Comparison of ENCODE assay signal across 9 cellular contexts in genomic region chr3:12750658-12751071, GRCh38. TPM values are rescaled to one million over a fixed set of nuclear protein-coding genes. Genes with fewer than 3 reads are reported as not detected.
A peak's percentile ranks its signal among the peaks of the same experiment; 100 is the strongest.
DNase-seq lines count a peak whose midpoint lies in the region; ATAC-seq, FAIRE-seq and TF ChIP-seq lines count a peak whose summit lies in the region.
"Had no signal": no experiment of that assay in that cellular context is flagged by ENCODE, and none has a peak within 500 bp of the region (broad histone marks: within the 10 kb centered on the region; RNA-seq: fewer than 3 reads in every experiment).

No MANE protein-coding gene starts in this region.

- FAIRE-seq in HTR-8/SVneo (lab: Jason Lieb, UNC), result no peak

- H3K36me3 ChIP-seq in OCI-LY7 (ENCODE audit: insufficient read depth, low read length), result no peaks in the 10 kb centered on the region
- H3K36me3 ChIP-seq in WERI-Rb-1, result no peaks in the 10 kb centered on the region

- POLR2A ChIA-PET in OCI-LY7 (lab: Charles Lee), result interaction anchor here (0.6 to 2.7 kb wide), 4 partner anchors 9 to 233 kb away, joined by 3 to 8 read pairs (median 4); partner anchors contain the start of gene TMEM40

- no peak for DNase-seq in activated CD4-positive, CD25-positive, alpha-beta regulatory T cell treated with anti-CD3 and anti-CD28 coated beads, Interleukin-2, amount 50 U/mL, for 72 hours
- DNase-seq in OCI-LY7 (ENCODE audit: low spot score) (no peak), epithelial cell of esophagus (ENCODE audit: low read depth) (peak; percentile 58), KG1 (lab: John Stamatoyannopoulos, UW) (no peak), WERI-Rb-1 (no peak), HTR-8/SVneo (ENCODE audit: insufficient read length, low spot score) (no peak)
- DNase-seq in stimulated activated CD8-positive, alpha-beta memory T cell treated with anti-CD3 and anti-CD28 coated beads, Interleukin-7, amount 100 ng/mL, for 4 hours (ENCODE audit: low read depth in 2 of 2), result peak; percentile 2 to 16

- H3K9me3 ChIP-seq in OCI-LY7 (ENCODE audit: low read length) (no peaks in the 10 kb centered on the region), WERI-Rb-1 (ENCODE audit: severe bottlenecking) (no peaks in the 10 kb centered on the region)

- no peaks in the 10 kb centered on the region for H3K27me3 ChIP-seq in WERI-Rb-1 (ENCODE audit: insufficient read depth, low read depth, severe bottlenecking)

- CTCF ChIA-PET in OCI-LY7 (lab: Charles Lee; ENCODE audit: unreplicated experiment), result no interaction called here

- TF ChIP-seq CTCF in OCI-LY7 (conservative IDR thresholded peaks at IDR 0.05; ENCODE audit: low read length) (no peak), epithelial cell of esophagus (IDR thresholded peaks at IDR 0.05; ENCODE audit: insufficient read depth, low read depth, low read length, missing control alignments) (no peak), WERI-Rb-1 (IDR thresholded peaks at IDR 0.05; ENCODE audit: low read depth, low read length) (no peak)

- no TSS peak for BruUV-seq in OCI-LY7 (replicated peaks; lab: Mats Ljungman, UMichigan)

- intact Hi-C loops in OCI-LY7 (cut with micrococcal nuclease; ENCODE audit: unreplicated experiment), result no loop called here

- H3K27ac ChIP-seq in OCI-LY7 (ENCODE audit: low read depth, low read length, poor library complexity, severe bottlenecking), result peak overlapping the region; percentile 86
- no peak overlapping the region for H3K27ac ChIP-seq in WERI-Rb-1
- H3K27ac ChIP-seq: SK-N-MC had no signal

- no peaks in the 10 kb centered on the region for H3K79me2 ChIP-seq in OCI-LY7 (ENCODE audit: insufficient read depth, low read depth, low read length)

- peaks cover 60% of the 10 kb centered on the region for H3K4me1 ChIP-seq in OCI-LY7 (ENCODE audit: insufficient read depth, low read length, poor library complexity, severe bottlenecking)

- H4K20me1 ChIP-seq in OCI-LY7 (ENCODE audit: insufficient read depth, low read length), result no peaks in the 10 kb centered on the region

- H3K4me2 ChIP-seq in OCI-LY7 (ENCODE audit: low read length), result peak overlapping the region; percentile 63

- H2AFZ ChIP-seq in OCI-LY7 (ENCODE audit: low read length), result peak overlapping the region; percentile 71

- H3K4me3 ChIP-seq in OCI-LY7 (ENCODE audit: low read depth, low read length, poor library complexity, severe bottlenecking) (peak overlapping the region; percentile 3), epithelial cell of esophagus (ENCODE audit: low read length) (no peak overlapping the region), WERI-Rb-1 (ENCODE audit: low read depth, low read length) (no peak overlapping the region)
- H3K4me3 ChIP-seq: SK-N-MC had no signal

- no peaks in the 10 kb centered on the region for H3K9me2 ChIP-seq in OCI-LY7 (ENCODE audit: insufficient read depth, low read length)

- ATAC-seq in activated CD4-positive, CD25-positive, alpha-beta regulatory T cell treated with anti-CD3 and anti-CD28 coated beads, Interleukin-2, amount 50 U/mL, for 24 hours, result peak; percentile 87 to 89

RNA-seq across cellular contexts. Expression of gene TMEM40, which starts 8.4 kb away (rescaled TPM):
- not detected in 2 replicates for total RNA-seq in OCI-LY7 (2014; rRNA removed; shearing (Covaris generic))
- total RNA-seq in OCI-LY7 (2022), result not detected in 2 replicates

RNA-seq across cellular contexts. Expression of gene CAND2, which starts 45.8 kb away (rescaled TPM):
- 8.9 and 11.0 TPM in 2 replicates for total RNA-seq in OCI-LY7 (2014; rRNA removed; shearing (Covaris generic))
- 4.0 and 4.1 TPM in 2 replicates for total RNA-seq in OCI-LY7 (2022)

Comparison
In these comparisons a context has a peak if more than half of its experiments do, and no peak if none do; other contexts are left out.
1. DNase-seq: peak in epithelial cell of esophagus (single experiment) and stimulated activated CD8-positive, alpha-beta memory T cell treated with anti-CD3 and anti-CD28 coated beads, Interleukin-7, amount 100 ng/mL, for 4 hours (2 of 2); none in activated CD4-positive, CD25-positive, alpha-beta regulatory T cell treated with anti-CD3 and anti-CD28 coated beads, Interleukin-2, amount 50 U/mL, for 72 hours (single experiment), OCI-LY7 (single experiment), KG1 (single experiment), WERI-Rb-1 (single experiment) and HTR-8/SVneo (single experiment).